In the genomic region with DNA sequence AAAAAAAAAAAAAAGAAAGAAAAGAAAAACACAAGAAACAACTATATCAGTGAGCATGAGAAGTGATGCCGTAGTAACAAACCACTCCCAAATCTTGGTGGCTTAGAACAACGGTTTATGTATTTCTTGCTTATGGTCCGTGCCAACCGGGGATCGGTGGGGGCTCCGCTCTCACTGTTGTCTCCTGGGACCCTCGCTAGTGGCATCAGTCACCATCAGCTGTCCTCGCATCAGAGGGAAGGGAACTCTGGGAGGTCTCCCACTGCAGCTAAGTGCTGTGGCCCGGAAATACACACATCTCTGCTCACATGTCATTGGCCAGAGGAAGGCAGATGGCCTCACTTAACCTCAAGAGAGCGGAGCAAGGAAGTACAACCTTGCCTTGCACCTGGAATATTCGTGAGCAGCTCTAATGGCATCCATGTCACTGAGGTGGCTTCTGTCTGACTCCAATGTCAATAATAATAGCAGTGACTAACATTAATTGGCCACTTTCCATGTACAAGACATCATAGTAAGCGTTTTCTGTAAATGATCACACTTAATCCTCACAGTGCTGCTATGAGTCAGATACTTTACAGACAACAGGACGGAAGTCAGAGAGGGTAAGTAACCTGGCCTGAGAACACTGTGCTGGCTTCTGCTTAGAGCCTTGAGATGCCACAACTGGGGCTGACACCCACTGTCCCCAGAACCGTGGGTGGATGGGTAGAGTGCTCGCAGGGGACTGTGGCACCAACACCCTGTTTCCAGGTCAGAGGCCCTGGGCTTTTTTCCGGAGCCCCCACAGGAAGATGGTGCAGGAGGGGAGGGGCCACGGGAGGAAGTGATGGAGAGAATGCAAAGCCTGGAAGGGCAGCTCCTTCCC, we compare ENCODE assay signal across 9 cellular contexts. TPM values are rescaled to one million over a fixed set of nuclear protein-coding genes. Genes with fewer than 3 reads are reported as not detected.
DNase-seq lines count a peak whose midpoint lies in the region; ATAC-seq, FAIRE-seq and TF ChIP-seq lines count a peak whose summit lies in the region.
"Had no signal": no experiment of that assay in that cellular context is flagged by ENCODE, and none has a peak within 500 bp of the region (broad histone marks: within the 10 kb centered on the region; RNA-seq: fewer than 3 reads in every experiment).

No MANE protein-coding gene starts in this region.

- TF ChIP-seq RAD21 in A549 (conservative IDR thresholded peaks at IDR 0.05 in 1 of 2, IDR thresholded peaks at IDR 0.05 in 1 of 2), result no peak

- no peak overlapping the region for H3K4me3 Mint-ChIP-seq in mesothelial cell of epicardium
- no peak overlapping the region for H3K4me3 Mint-ChIP-seq in activated T-cell treated with anti-CD3 and anti-CD28 coated beads, Interleukin-2, amount 50 U/mL, for 24 hours

- no peak for TF ChIP-seq POLR2A in A549 (IDR thresholded peaks at IDR 0.05; ENCODE audit: low read length)

- H3K4me1 Mint-ChIP-seq in mesothelial cell of epicardium, result no peaks in the 10 kb centered on the region
- peaks cover 2% of the 10 kb centered on the region for H3K4me1 Mint-ChIP-seq in activated T-cell treated with anti-CD3 and anti-CD28 coated beads, Interleukin-2, amount 50 U/mL, for 24 hours (ENCODE audit: low read depth)

- H3K27me3 Mint-ChIP-seq in mesothelial cell of epicardium (ENCODE audit: low read depth), result peaks cover 10% of the 10 kb centered on the region
- H3K27me3 Mint-ChIP-seq in activated T-cell treated with anti-CD3 and anti-CD28 coated beads, Interleukin-2, amount 50 U/mL, for 24 hours, result peaks cover 25% of the 10 kb centered on the region

- no peaks in the 10 kb centered on the region for H3K36me3 Mint-ChIP-seq in mesothelial cell of epicardium
- no peaks in the 10 kb centered on the region for H3K36me3 Mint-ChIP-seq in activated T-cell treated with anti-CD3 and anti-CD28 coated beads, Interleukin-2, amount 50 U/mL, for 24 hours (ENCODE audit: low read depth)

- POLR2A ChIA-PET in A549 (lab: Yijun Ruan, JAX), result no interaction called here
- POLR2A ChIA-PET in HEK293 (lab: Yijun Ruan, JAX), result no interaction called here

- H3K4me2 ChIP-seq in A549, result peak overlapping the region; percentile 64

- H3K9me3 Mint-ChIP-seq in mesothelial cell of epicardium, result no peaks in the 10 kb centered on the region
- H3K9me3 Mint-ChIP-seq in activated T-cell treated with anti-CD3 and anti-CD28 coated beads, Interleukin-2, amount 50 U/mL, for 24 hours, result no peaks in the 10 kb centered on the region

- H3K4me1 ChIP-seq in A549 (peaks cover 20% of the 10 kb centered on the region), HEK293 (ENCODE audit: control insufficient read depth, insufficient read depth, low read length) (no peaks in the 10 kb centered on the region)

- H3K9me3 ChIP-seq in A549 (no peaks in the 10 kb centered on the region), HEK293 (ENCODE audit: control insufficient read depth, insufficient read depth, low read depth, low read length) (no peaks in the 10 kb centered on the region)

- TF ChIP-seq CTCF in A549 (IDR thresholded peaks at IDR 0.05) (no peak), HEK293 (tag by site-specific recombination; IDR thresholded peaks at IDR 0.05) (no peak), mesothelial cell of epicardium (IDR thresholded peaks at IDR 0.05; ENCODE audit: unreplicated experiment) (no peak)

- WGBS in A549 (ENCODE audit: missing lambda C conversion rate), result 29% methylated on average over 17 of the region's 17 CpGs

- H3K36me3 ChIP-seq in HEK293 (ENCODE audit: control insufficient read depth in 2 of 2, insufficient read depth in 1 of 2, low read length in 2 of 2), result no peaks in the 10 kb centered on the region

- no peak for TF ChIP-seq EP300 in A549 (IDR thresholded peaks at IDR 0.05)

- H3K27ac Mint-ChIP-seq in mesothelial cell of epicardium, result no peak overlapping the region
- no peak overlapping the region for H3K27ac Mint-ChIP-seq in activated T-cell treated with anti-CD3 and anti-CD28 coated beads, Interleukin-2, amount 50 U/mL, for 24 hours

- peak; percentile 72 for FAIRE-seq in A549 (lab: Jason Lieb, UNC)

- H3K4me3 ChIP-seq in A549 (peak overlapping the region; percentile 16; the same call in 2 of the 3 replicates), HEK293 (ENCODE audit: low read depth, low read length) (no peak overlapping the region)

- CTCF ChIA-PET in A549 (lab: Yijun Ruan, JAX) (no interaction called here), HEK293 (lab: Yijun Ruan, JAX) (no interaction called here)

- peak; percentile 93 to 94 for ATAC-seq in A549

- peak; percentile 31 to 78 for DNase-seq in A549 (ENCODE audit: low read depth in 1 of 2, low spot score in 1 of 2)
- DNase-seq in SHP77 treated with DMSO at 0.1 percent for 48 hours (lab: John Stamatoyannopoulos, UW), result peak; percentile 71
- DNase-seq in glomerular visceral epithelial cell (ENCODE audit: extremely low spot score), result peak; percentile 83
- DNase-seq in cortex of kidney (lab: John Stamatoyannopoulos, UW), result no peak
- DNase-seq in T-helper 9 cell, result no peak
- DNase-seq in mesothelial cell of epicardium (ENCODE audit: low spot score in 2 of 2, unreplicated experiment in 2 of 2), result no peak
- DNase-seq in activated T-cell treated with anti-CD3 and anti-CD28 coated beads, Interleukin-2, amount 50 U/mL, for 24 hours, result no peak
- DNase-seq: activated effector memory CD4-positive, alpha-beta T cell treated with anti-CD3 and anti-CD28 coated beads, Interleukin-2, amount 50 U/mL, for 16 hours had no signal

- H3K27ac ChIP-seq in A549 (peak overlapping the region; percentile 75 to 79), HEK293 (ENCODE audit: extremely low read depth, low read depth, low read length) (no peak overlapping the region)

TF ChIP-seq in A549, 52 proteins besides CTCF, POLR2A, EP300 and RAD21 (continues in another document):
- TF ChIP-seq MAZ (IDR thresholded peaks at IDR 0.05; ENCODE audit: borderline replicate concordance, low read depth, low read length), result no peak
- no peak for TF ChIP-seq NFE2L2 (conservative IDR thresholded peaks at IDR 0.05; ENCODE audit: low read length)
- TF ChIP-seq, protein P1, sequence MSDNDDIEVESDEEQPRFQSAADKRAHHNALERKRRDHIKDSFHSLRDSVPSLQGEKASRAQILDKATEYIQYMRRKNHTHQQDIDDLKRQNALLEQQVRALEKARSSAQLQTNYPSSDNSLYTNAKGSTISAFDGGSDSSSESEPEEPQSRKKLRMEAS (IDR thresholded peaks at IDR 0.05), result 0 out of 2 replicates have a peak, but pooled peaks have one; percentile 22
- TF ChIP-seq SMC3 (IDR thresholded peaks at IDR 0.05), result no peak
- no peak for TF ChIP-seq HDAC2 (IDR thresholded peaks at IDR 0.05)
- no peak for TF ChIP-seq TP53 (CRISPR knock-in tag; IDR thresholded peaks at IDR 0.05)
- TF ChIP-seq MAFK (IDR thresholded peaks at IDR 0.05; ENCODE audit: partially characterized antibody), result peak; percentile 52
- peak; percentile 46 for TF ChIP-seq JUNB (IDR thresholded peaks at IDR 0.05)
- TF ChIP-seq HOXB5 (CRISPR knock-in tag; IDR thresholded peaks at IDR 0.05), result no peak

TF ChIP-seq in HEK293, 187 proteins besides CTCF, POLR2A, EP300 and RAD21 (continues in another document):
- TF ChIP-seq, protein P2, sequence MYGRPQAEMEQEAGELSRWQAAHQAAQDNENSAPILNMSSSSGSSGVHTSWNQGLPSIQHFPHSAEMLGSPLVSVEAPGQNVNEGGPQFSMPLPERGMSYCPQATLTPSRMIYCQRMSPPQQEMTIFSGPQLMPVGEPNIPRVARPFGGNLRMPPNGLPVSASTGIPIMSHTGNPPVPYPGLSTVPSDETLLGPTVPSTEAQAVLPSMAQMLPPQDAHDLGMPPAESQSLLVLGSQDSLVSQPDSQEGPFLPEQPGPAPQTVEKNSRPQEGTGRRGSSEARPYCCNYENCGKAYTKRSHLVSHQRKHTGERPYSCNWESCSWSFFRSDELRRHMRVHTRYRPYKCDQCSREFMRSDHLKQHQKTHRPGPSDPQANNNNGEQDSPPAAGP (tag by site-specific recombination; IDR thresholded peaks at IDR 0.05), result no peak
- peak; percentile 21; the same call in 1 of the 2 replicates for TF ChIP-seq ZBTB17 (tag by site-specific recombination; IDR thresholded peaks at IDR 0.05)

RNA-seq across cellular contexts. Expression of gene LHFPL5, which starts 5.9 kb away (rescaled TPM):
- polyA plus RNA-seq in A549 (2011; rRNA removed), result 0.06 and 0.15 TPM in 2 replicates
- polyA plus RNA-seq in A549 (2012; cell fraction: cytosol; rRNA removed), result 0.05 and 0.08 TPM in 2 replicates
- 0.26 TPM in 1 of 2 replicates, not detected in the other for polyA plus RNA-seq in A549 (2012; cell fraction: nucleus; rRNA removed)
- polyA plus RNA-seq in A549 (2017; fragmentation: RNase III; extraction: RNeasy Plus Mini Kit Qiagen cat#74134 plus additional on column Dnase treatment), result 0.10 to 0.17 TPM (median 0.16 TPM) in 3 replicates
- polyA minus RNA-seq in A549 (2011; rRNA and poly(A)+ RNA removed), result 0.10 TPM in 1 of 2 replicates, not detected in the other
- not detected in 3 replicates for total RNA-seq in mesothelial cell of epicardium

RNA-seq across cellular contexts. Expression of gene CLPS, which starts 13.9 kb away (rescaled TPM):
- polyA plus RNA-seq in A549 (2011; rRNA removed), result not detected in 2 replicates
- polyA plus RNA-seq in A549 (2012; cell fraction: cytosol; rRNA removed), result not detected in 2 replicates
- polyA plus RNA-seq in A549 (2012; cell fraction: nucleus; rRNA removed), result not detected in 2 replicates
- not detected in 3 replicates for polyA plus RNA-seq in A549 (2017; fragmentation: RNase III; extraction: RNeasy Plus Mini Kit Qiagen cat#74134 plus additional on column Dnase treatment)
- polyA minus RNA-seq in A549 (2011; rRNA and poly(A)+ RNA removed), result not detected in 2 replicates
- total RNA-seq in mesothelial cell of epicardium, result not detected in 3 replicates

RNA-seq across cellular contexts. Expression of gene CLPSL1, which starts 30.2 kb away (rescaled TPM):
- polyA plus RNA-seq in A549 (2011; rRNA removed) (not detected in 2 replicates), A549 (2017; fragmentation: RNase III; extraction: RNeasy Plus Mini Kit Qiagen cat#74134 plus additional on column Dnase treatment) (not detected in 3 replicates)
- polyA plus RNA-seq in A549 (2012; cell fraction: cytosol; rRNA removed), result not detected in 2 replicates
- polyA plus RNA-seq in A549 (2012; cell fraction: nucleus; rRNA removed), result not detected in 2 replicates
- not detected in 2 replicates for polyA minus RNA-seq in A549 (2011; rRNA and poly(A)+ RNA removed)
- total RNA-seq in mesothelial cell of epicardium, result 0.40 TPM in 1 of 3 replicates, not detected in the others

RNA-seq across cellular contexts. Expression of gene CLPSL2, which starts 34.7 kb away (rescaled TPM):
- polyA plus RNA-seq in A549 (2011; rRNA removed) (0.36 and 0.72 TPM in 2 replicates), A549 (2017; fragmentation: RNase III; extraction: RNeasy Plus Mini Kit Qiagen cat#74134 plus additional on column Dnase treatment) (0.37 to 0.38 TPM in 2 of 3 replicates, not detected in the other)
- polyA plus RNA-seq in A549 (2012; cell fraction: cytosol; rRNA removed), result 0.27 TPM in 1 of 2 replicates, not detected in the other
- polyA plus RNA-seq in A549 (2012; cell fraction: nucleus; rRNA removed), result not detected in 2 replicates
- not detected in 2 replicates for polyA minus RNA-seq in A549 (2011; rRNA and poly(A)+ RNA removed)
- total RNA-seq in mesothelial cell of epicardium, result not detected in 3 replicates

Comparison
In these comparisons a context has a peak if more than half of its experiments do, and no peak if none do; other contexts are left out.
1. DNase-seq: peak in A549 (2 of 2), SHP77 treated with DMSO at 0.1 percent for 48 hours (single experiment) and glomerular visceral epithelial cell (single experiment); none in cortex of kidney (single experiment), T-helper 9 cell (single experiment), mesothelial cell of epicardium (0 of 2) and activated T-cell treated with anti-CD3 and anti-CD28 coated beads, Interleukin-2, amount 50 U/mL, for 24 hours (single experiment).